Comparison of ENCODE assay signal across 1 cellular context in the genomic region with DNA sequence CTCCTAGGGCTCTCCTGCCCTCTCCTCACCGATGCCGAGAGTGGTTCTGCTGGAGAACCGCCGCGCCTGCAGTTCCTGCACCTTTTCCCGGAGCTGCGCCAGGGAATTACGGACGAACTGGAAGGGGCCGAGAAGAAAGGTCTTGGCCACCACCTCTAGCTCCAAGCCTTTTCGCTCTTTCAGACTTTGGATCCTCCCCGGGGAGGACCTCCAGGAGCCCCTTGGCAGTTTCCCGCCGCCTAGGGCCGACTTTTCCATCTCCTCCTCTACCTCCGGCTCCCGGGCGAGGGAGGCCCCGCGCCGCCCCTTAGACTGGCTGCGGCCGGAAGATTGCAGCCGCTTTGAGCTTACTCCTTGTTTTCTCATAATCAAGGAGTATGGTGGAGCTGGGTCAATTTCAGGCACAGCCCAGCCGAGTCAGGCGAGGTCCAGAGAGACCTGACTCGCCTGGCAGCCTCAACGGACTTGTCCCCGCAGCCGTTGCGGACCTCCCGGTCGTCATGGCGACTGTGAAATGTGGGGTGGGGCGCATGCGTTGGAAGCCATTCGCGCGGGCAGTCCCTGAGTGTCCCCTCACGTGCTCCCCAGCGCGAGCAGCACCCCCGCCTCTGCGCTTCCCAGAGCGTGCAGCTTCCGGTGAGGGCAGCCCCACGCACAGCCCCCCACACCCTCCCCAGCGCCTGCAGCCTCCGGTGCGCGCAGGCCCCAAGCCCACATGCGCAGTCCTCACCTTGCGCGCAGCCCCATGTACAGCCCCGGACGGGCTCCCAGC.
TF ChIP-seq lines count a peak whose summit lies in the region.

Gene DPY19L2 (minus strand): TSS at position 466 of the 772 bp plus-strand sequence. CDS start 100 bp downstream, at position 366.

TF ChIP-seq in liver, 16 proteins besides CTCF, POLR2A, EP300 and RAD21 (continued from another document):
- TF ChIP-seq REST (IDR thresholded peaks at IDR 0.05), result no peak
